Comparison of ENCODE assay signal across 9 cellular contexts in the genomic region with DNA sequence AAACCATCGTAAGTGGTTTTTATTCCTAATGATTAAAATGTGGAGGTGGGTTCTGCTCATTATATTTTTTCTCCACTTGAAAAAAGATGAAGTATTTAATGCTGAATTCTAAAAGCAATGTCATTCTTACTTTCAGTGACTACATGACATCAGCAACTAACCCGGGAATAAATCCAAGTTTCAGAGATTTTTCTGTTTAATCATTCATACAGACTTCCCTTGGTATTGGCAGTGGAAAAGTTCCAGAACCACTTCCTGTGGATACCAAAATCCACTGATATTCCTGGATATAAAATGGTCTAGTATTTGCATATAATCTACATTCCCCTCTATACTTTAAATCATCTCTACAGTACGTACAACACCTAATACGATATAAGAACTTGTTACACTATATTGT.
A peak's percentile ranks its signal among the peaks of the same experiment; 100 is the strongest.
DNase-seq lines count a peak whose midpoint lies in the region; FAIRE-seq and TF ChIP-seq lines count a peak whose summit lies in the region.
"Had no signal": no experiment of that assay in that cellular context is flagged by ENCODE, and none has a peak within 500 bp of the region (broad histone marks: within the 10 kb centered on the region; RNA-seq: fewer than 3 reads in every experiment).

No MANE protein-coding gene starts in this region.

- H3K27ac ChIP-seq in ascending aorta = peak overlapping the region; percentile 93 to 95
- peak overlapping the region in 3 of 4 donors; percentile 9 to 65 (median 63) for H3K27ac ChIP-seq in tibial nerve

- peaks cover 92% of the 10 kb centered on the region for H3K4me1 Mint-ChIP-seq in HFFc6 (ENCODE audit: low read depth)

- H3K9me3 Mint-ChIP-seq in HFFc6 = peaks cover 11% of the 10 kb centered on the region

- H3K27ac Mint-ChIP-seq in HFFc6 = peak overlapping the region; percentile 82

- H3K4me1 ChIP-seq in ascending aorta (peaks cover 19 to 63% of the 10 kb centered on the region in 2 donors), tibial nerve (peaks cover 0 to 52% (median 16%) of the 10 kb centered on the region in 4 donors)

- H3K36me3 ChIP-seq in ascending aorta = no peaks in the 10 kb centered on the region
- H3K36me3 ChIP-seq in tibial nerve = no peaks in the 10 kb centered on the region

- H3K27me3 ChIP-seq in ascending aorta (no peaks in the 10 kb centered on the region), tibial nerve (no peaks in the 10 kb centered on the region)

- TF ChIP-seq EP300 in tibial nerve (IDR thresholded peaks at IDR 0.05) = no peak

- TF ChIP-seq CTCF in HFFc6 (IDR thresholded peaks at IDR 0.05) (no peak), ascending aorta (IDR thresholded peaks at IDR 0.05) (no peak), tibial nerve (IDR thresholded peaks at IDR 0.05) (no peak)

- H3K4me3 Mint-ChIP-seq in HFFc6 = peak overlapping the region; percentile 21; the same call in 1 of the 2 replicates

- no peak overlapping the region for H3K4me3 ChIP-seq in ascending aorta
- H3K4me3 ChIP-seq in tibial nerve = no peak overlapping the region

- DNase-seq in HFFc6 (peak; percentile 90), ascending aorta (ENCODE audit: low spot score in 2 of 2) (no peak), tibial nerve (ENCODE audit: low spot score in 2 of 2) (no peak)
- no peak for DNase-seq in activated CD4-positive, alpha-beta T cell treated with anti-CD3 and anti-CD28 coated beads for 4 hours
- DNase-seq in stimulated activated CD4-positive, alpha-beta T cell treated with anti-CD3 and anti-CD28 coated beads, Interleukin-4, amount 100 ng/mL, for 4 hours = no peak
- no peak for DNase-seq in activated CD4-positive, alpha-beta T cell treated with anti-CD3 and anti-CD28 coated beads, Interleukin-2, amount 50 U/mL, for 4 hours
- DNase-seq: stimulated activated CD4-positive, alpha-beta T cell treated with anti-CD3 and anti-CD28 coated beads, Interleukin-1b, Interleukin-23, amount 100 ng/mL, for 48 hours had no signal

- whole genome bisulfite sequencing in tibial nerve, 2 donors = 17 to 20% methylated on average over 4 of the region's 4 CpGs

- peak; percentile 89 for FAIRE-seq in islet of Langerhans (lab: Jason Lieb, UNC)
- FAIRE-seq: colon had no signal

- no peaks in the 10 kb centered on the region for H3K27me3 Mint-ChIP-seq in HFFc6 (ENCODE audit: insufficient read depth)

- TF ChIP-seq POLR2A in tibial nerve (IDR thresholded peaks at IDR 0.05) = no peak

- H3K36me3 Mint-ChIP-seq in HFFc6 (ENCODE audit: low read depth) = peaks cover 12% of the 10 kb centered on the region

- H3K9me3 ChIP-seq in ascending aorta = no peaks in the 10 kb centered on the region
- H3K9me3 ChIP-seq in tibial nerve = peaks cover 0 to 3% (median 1%) of the 10 kb centered on the region in 4 donors

- intact Hi-C loops in ascending aorta (cut with DNase I) = loop anchor here (5.0 kb wide), 1 partner anchor 131 kb away; a partner anchor contains a TSS
